ENCODE assay signal across 26 cellular contexts in genomic region chr4:1807258-1807777, GRCh38. TPM values are rescaled to one million over a fixed set of nuclear protein-coding genes. Genes with fewer than 3 reads are reported as not detected.
DNase-seq lines count a peak whose midpoint lies in the region; ATAC-seq and TF ChIP-seq lines count a peak whose summit lies in the region.
"Had no signal": no experiment of that assay in that cellular context is flagged by ENCODE, and none has a peak within 500 bp of the region (broad histone marks: within the 10 kb centered on the region; RNA-seq: fewer than 3 reads in every experiment).

No MANE protein-coding gene starts in this region.

- H3K9me3 ChIP-seq in effector memory CD4-positive, alpha-beta T cell (ENCODE audit: control insufficient read depth, low read length), result no peaks in the 10 kb centered on the region
- H3K9me3 ChIP-seq: HAP-1, MG63 had no signal

- POLR2A ChIA-PET in RWPE1 (lab: Yijun Ruan, JAX; ENCODE audit: low non-redundant PET), result no interaction called here

- no peaks in the 10 kb centered on the region for H3K27me3 ChIP-seq in effector memory CD4-positive, alpha-beta T cell (replicated peaks; ENCODE audit: control insufficient read depth, insufficient read depth, low read length, poor library complexity, severe bottlenecking)
- H3K27me3 ChIP-seq: MG63 had no signal

- no peak for TF ChIP-seq RAD21 in Ishikawa (IDR thresholded peaks at IDR 0.05; ENCODE audit: low read depth)

- peak overlapping the region; percentile 91 for H3K27ac ChIP-seq in RWPE1
- no peak overlapping the region for H3K27ac ChIP-seq in effector memory CD4-positive, alpha-beta T cell (ENCODE audit: insufficient read depth, low read length, poor library complexity, severe bottlenecking)
- H3K27ac ChIP-seq: GM23248, PC-9 had no signal

- TF ChIP-seq CTCF in RWPE1 (conservative IDR thresholded peaks at IDR 0.05; ENCODE audit: low read depth), result no peak

- H3K4me3 ChIP-seq in effector memory CD4-positive, alpha-beta T cell (ENCODE audit: insufficient read depth, low read depth, low read length, poor library complexity, severe bottlenecking), result no peak overlapping the region
- H3K4me3 ChIP-seq: GM12878, GM23248, HAP-1, MG63, PC-9 had no signal

- H3K4me1 ChIP-seq in effector memory CD4-positive, alpha-beta T cell (ENCODE audit: control insufficient read depth, insufficient read depth, low read length, poor library complexity, severe bottlenecking), result no peaks in the 10 kb centered on the region
- H3K4me1 ChIP-seq: HAP-1 had no signal

- TF ChIP-seq EP300 in Ishikawa (IDR thresholded peaks at IDR 0.05; ENCODE audit: borderline replicate concordance), result no peak

- peak; percentile 26 for DNase-seq in NCI-H2227 (lab: John Stamatoyannopoulos, UW; ENCODE audit: unreplicated experiment)
- no peak for DNase-seq in NCI-H2227 treated with DMSO at 0.1 percent for 48 hours (lab: John Stamatoyannopoulos, UW)
- DNase-seq in COLO668 (lab: John Stamatoyannopoulos, UW; ENCODE audit: unreplicated experiment), result peak; percentile 37
- no peak for DNase-seq in RWPE1 (ENCODE audit: low spot score)
- no peak for DNase-seq in SK-N-DZ (ENCODE audit: low spot score)
- DNase-seq in effector memory CD4-positive, alpha-beta T cell, result no peak
- DNase-seq: AML-193; C1 segment of cervical spinal cord; CD8-positive, alpha-beta memory T cell; DMS79; GM23248; MG63; NCI-H1048; NCI-H1417 treated with DMSO at 0.1 percent for 48 hours; NCI-H187; NCI-H2107; NCI-H345; NCI-H524; NCI-H774; PC-9; SIG-M5 had no signal

- H3K36me3 ChIP-seq in effector memory CD4-positive, alpha-beta T cell (ENCODE audit: control insufficient read depth, insufficient read depth, low read length), result no peaks in the 10 kb centered on the region
- H3K36me3 ChIP-seq: MG63 had no signal

- CTCF ChIA-PET in RWPE1 (lab: Yijun Ruan, JAX), result interaction anchor here (1.6 to 5.8 kb wide), 2 partner anchors 59 to 61 kb away, joined by 3 to 56 read pairs; no protein-coding TSS in a partner anchor

- ATAC-seq in GM19023 (IDR thresholded peaks at IDR 0.05; ENCODE audit: unreplicated experiment), result no peak
- ATAC-seq: GM12878, SK-N-SH treated with all-trans-retinoic acid at 6 μM for 48 hours had no signal

TF ChIP-seq in Ishikawa, 13 proteins besides CTCF, POLR2A, EP300 and RAD21:
- 0 out of 2 replicates have a peak, but pooled peaks have one; percentile 39 for TF ChIP-seq ZBTB7A (IDR thresholded peaks at IDR 0.05; ENCODE audit: low read depth)
- TF ChIP-seq, protein P1, sequence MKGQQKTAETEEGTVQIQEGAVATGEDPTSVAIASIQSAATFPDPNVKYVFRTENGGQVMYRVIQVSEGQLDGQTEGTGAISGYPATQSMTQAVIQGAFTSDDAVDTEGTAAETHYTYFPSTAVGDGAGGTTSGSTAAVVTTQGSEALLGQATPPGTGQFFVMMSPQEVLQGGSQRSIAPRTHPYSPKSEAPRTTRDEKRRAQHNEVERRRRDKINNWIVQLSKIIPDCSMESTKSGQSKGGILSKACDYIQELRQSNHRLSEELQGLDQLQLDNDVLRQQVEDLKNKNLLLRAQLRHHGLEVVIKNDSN (IDR thresholded peaks at IDR 0.05), result no peak
TF ChIP-seq in Ishikawa: peak in this region for 1.

RNA-seq across cellular contexts. Expression of gene FGFR3, which starts 14.2 kb away (rescaled TPM):
- polyA plus RNA-seq in SK-N-DZ (2014; cell fraction: cytosol; rRNA removed), result 1.0 and 3.2 TPM in 2 replicates
- polyA plus RNA-seq in SK-N-DZ (2014; cell fraction: nucleus; rRNA removed), result 16.5 and 20.3 TPM in 2 replicates
- polyA plus RNA-seq: CD8-positive, alpha-beta memory T cell had no signal

RNA-seq across cellular contexts. Expression of gene LETM1, which starts 48.6 kb away (rescaled TPM):
- 19.3 and 21.5 TPM in 2 replicates for polyA plus RNA-seq in SK-N-DZ (2014; cell fraction: cytosol; rRNA removed)
- 69.2 and 77.3 TPM in 2 replicates for polyA plus RNA-seq in SK-N-DZ (2014; cell fraction: nucleus; rRNA removed)

Comparison
In these comparisons a context has a peak if more than half of its experiments do, and no peak if none do; other contexts are left out.
1. DNase-seq: peak in NCI-H2227 (single experiment) and COLO668 (single experiment); none in NCI-H2227 treated with DMSO at 0.1 percent for 48 hours (single experiment), RWPE1 (single experiment), SK-N-DZ (single experiment) and effector memory CD4-positive, alpha-beta T cell (0 of 3).